In the genomic region with DNA sequence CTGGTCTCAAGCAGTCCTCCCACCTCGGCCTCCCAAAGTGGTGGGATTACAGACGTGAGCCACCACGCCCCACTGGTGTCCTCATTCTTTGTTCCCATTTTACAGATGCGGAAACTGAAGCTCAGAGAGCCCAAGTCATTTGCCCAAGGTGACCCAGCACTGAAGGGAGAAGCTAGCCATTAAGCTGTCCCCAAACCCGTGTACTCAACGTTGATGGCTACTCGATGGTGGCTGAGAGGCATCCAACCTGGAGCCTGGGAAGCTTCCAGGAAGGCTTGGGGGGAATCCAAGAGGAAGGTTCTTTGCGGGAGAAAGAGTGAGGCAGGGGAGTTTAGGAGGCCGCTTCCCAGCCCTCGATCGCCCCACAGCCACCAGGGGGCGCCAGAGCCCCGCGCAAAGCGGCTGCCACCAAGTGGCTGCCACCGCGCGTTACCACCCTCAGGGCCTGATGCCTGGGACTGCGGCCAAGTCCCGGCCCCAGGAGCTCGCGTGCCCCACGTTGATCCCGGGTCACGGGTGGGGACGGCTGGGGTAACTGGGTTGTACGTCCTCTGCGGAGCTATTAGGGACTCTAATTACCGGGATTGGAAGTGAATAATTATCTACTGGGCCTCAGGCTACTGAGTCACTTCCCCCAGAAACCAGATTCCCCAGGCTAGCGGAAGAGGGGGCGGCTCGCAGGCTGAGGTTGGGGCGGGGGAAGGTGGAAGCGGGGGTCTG, we compare ENCODE assay signal across 8 cellular contexts. TPM values are rescaled to one million over a fixed set of nuclear protein-coding genes. Genes with fewer than 3 reads are reported as not detected.
DNase-seq lines count a peak whose midpoint lies in the region; ATAC-seq lines count a peak whose summit lies in the region.

No MANE protein-coding gene starts in this region.

- H3K9me3 ChIP-seq in endocrine pancreas (ENCODE audit: control insufficient read depth, low read length) = no peaks in the 10 kb centered on the region

- no peaks in the 10 kb centered on the region for H3K36me3 ChIP-seq in endocrine pancreas (ENCODE audit: control insufficient read depth, insufficient read depth, low read length)

- no peak overlapping the region for H3K4me3 ChIP-seq in endocrine pancreas (ENCODE audit: control insufficient read depth, insufficient read depth, low read length)

- H3K27me3 ChIP-seq in endocrine pancreas (ENCODE audit: control insufficient read depth, insufficient read depth, low read length) = no peaks in the 10 kb centered on the region

- H3K9ac ChIP-seq in endocrine pancreas (ENCODE audit: control insufficient read depth, insufficient read depth, low read length) = peak overlapping the region; percentile 3

- ATAC-seq in GM19023 (IDR thresholded peaks at IDR 0.05; ENCODE audit: unreplicated experiment) = peak; percentile 74

- no peaks in the 10 kb centered on the region for H3K4me1 ChIP-seq in endocrine pancreas (ENCODE audit: control insufficient read depth, insufficient read depth, low read length)

- DNase-seq in AG08396 (ENCODE audit: low spot score) (peak; percentile 92), HK-2 (ENCODE audit: unreplicated experiment) (peak; percentile 92), NOMO-1 treated with dmso at 0.1 percent for 144 hours (lab: John Stamatoyannopoulos, UW; ENCODE audit: unreplicated experiment) (peak; percentile 78), mucosa of gallbladder (ENCODE audit: low spot score) (peak; percentile 86)
- peak; percentile 60 for DNase-seq in activated CD8-positive, alpha-beta memory T cell treated with anti-CD3 and anti-CD28 coated beads, Interleukin-2, amount 50 U/mL, for 24 hours (ENCODE audit: extremely low read depth)
- peak; percentile 77 to 81 for DNase-seq in stimulated activated CD8-positive, alpha-beta memory T cell treated with anti-CD3 and anti-CD28 coated beads, Interleukin-4, amount 100 ng/mL, for 1 hour (ENCODE audit: low read depth in 2 of 2, low spot score in 1 of 2)

RNA-seq across cellular contexts. Expression of gene SH2B3, which starts 8.8 kb away (rescaled TPM):
- 21.8 TPM for total RNA-seq in mucosa of gallbladder

RNA-seq across cellular contexts. Expression of gene PHETA1, which starts 28.0 kb away (rescaled TPM):
- 24.1 TPM for total RNA-seq in mucosa of gallbladder
